2 cellular contexts compared by ENCODE assay signal in genomic region chr1:154866257-154866994, GRCh38.
TF ChIP-seq lines count a peak whose summit lies in the region.

No MANE protein-coding gene starts in this region.

TF ChIP-seq in SK-N-SH, 30 proteins besides CTCF, POLR2A, EP300 and RAD21 (continued from another document):
- TF ChIP-seq POLR2AphosphoS5 (IDR thresholded peaks at IDR 0.05; ENCODE audit: low read depth, low read length) (no peak), REST (IDR thresholded peaks at IDR 0.05; ENCODE audit: low read depth, low read length) (no peak)

TF ChIP-seq in SK-N-SH treated with all-trans-retinoic acid at 6 μM for 48 hours, 23 proteins besides CTCF, POLR2A, EP300 and RAD21 (continued from another document):
- TF ChIP-seq ESRRG (CRISPR knock-in tag; IDR thresholded peaks at IDR 0.05) (no peak), ZC3H10 (CRISPR knock-in tag; IDR thresholded peaks at IDR 0.05) (no peak)
